Comparison of ENCODE assay signal across 10 cellular contexts in the genomic region with DNA sequence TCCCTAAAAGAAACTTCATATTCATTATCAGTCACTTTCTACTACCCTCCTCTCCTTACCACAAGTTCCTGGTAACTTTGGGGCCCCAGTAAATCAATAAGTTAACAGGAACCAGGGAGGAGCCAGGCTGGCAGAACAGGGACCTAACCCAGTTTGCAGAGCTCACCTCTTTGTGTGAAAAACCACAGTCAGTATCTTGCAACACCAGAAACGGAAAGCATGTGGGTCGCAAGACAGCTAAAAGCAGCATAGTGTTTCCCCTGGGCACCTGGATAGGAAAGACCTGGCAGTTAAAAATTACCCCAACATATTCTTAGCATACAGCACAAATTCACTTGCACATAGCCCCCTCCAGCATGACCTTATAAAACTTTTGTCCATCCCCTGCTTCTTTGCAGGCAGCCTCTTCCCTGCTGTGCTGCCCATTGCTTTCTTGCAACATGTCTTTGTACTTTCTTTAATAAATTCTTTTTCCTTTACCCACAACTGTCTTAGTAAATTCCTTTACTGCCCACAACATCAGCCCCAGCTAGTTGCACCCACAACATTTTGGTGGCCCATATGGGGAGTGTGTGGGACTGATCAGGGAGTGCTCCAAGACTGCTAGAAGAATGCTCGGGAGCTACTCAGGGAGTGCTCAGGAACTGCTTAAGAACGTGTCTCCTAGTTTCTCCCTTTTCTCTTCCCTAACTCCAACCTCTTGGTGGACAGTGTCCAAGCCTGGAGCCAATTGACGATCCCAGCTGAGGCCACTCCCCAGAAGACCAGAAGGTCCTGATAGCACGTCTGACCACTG.
DNase-seq lines count a peak whose midpoint lies in the region; ATAC-seq, FAIRE-seq and TF ChIP-seq lines count a peak whose summit lies in the region.
"Had no signal": no experiment of that assay in that cellular context is flagged by ENCODE, and none has a peak within 500 bp of the region (broad histone marks: within the 10 kb centered on the region; RNA-seq: fewer than 3 reads in every experiment).

No MANE protein-coding gene starts in this region.

- H3K9me2 ChIP-seq in SU-DHL-6 (replicated peaks; ENCODE audit: insufficient read depth, low read length) = no peaks in the 10 kb centered on the region

- H3K27me3 ChIP-seq in SU-DHL-6 (ENCODE audit: low read length) (no peaks in the 10 kb centered on the region), small intestine (ENCODE audit: control insufficient read depth in 2 of 2, insufficient read depth in 2 of 2, low read length in 2 of 2) (no peaks in the 10 kb centered on the region), A673 (replicated peaks; ENCODE audit: insufficient read depth, low read depth, low read length, poor library complexity) (no peaks in the 10 kb centered on the region), WERI-Rb-1 (ENCODE audit: insufficient read depth, low read depth, severe bottlenecking) (peaks cover 52% of the 10 kb centered on the region)

- FAIRE-seq in small intestine (lab: Jason Lieb, UNC) = no peak

- no peak overlapping the region for H3K27ac Mint-ChIP-seq in glutamatergic neuron (ENCODE audit: unreplicated experiment)
- H3K27ac Mint-ChIP-seq: brain had no signal

- no peaks in the 10 kb centered on the region for H4K20me1 ChIP-seq in SU-DHL-6 (ENCODE audit: low read depth, low read length)

- no peaks in the 10 kb centered on the region for H3F3A ChIP-seq in SU-DHL-6 (ENCODE audit: insufficient read depth)

- H2AFZ ChIP-seq in SU-DHL-6 (ENCODE audit: low read depth, low read length, severe bottlenecking) = no peak overlapping the region

- no peak overlapping the region for H3K4me3 Mint-ChIP-seq in glutamatergic neuron (ENCODE audit: unreplicated experiment)
- H3K4me3 Mint-ChIP-seq: brain had no signal

- peak overlapping the region; percentile 35 for H3K4me2 ChIP-seq in SU-DHL-6 (ENCODE audit: low read depth, low read length, poor library complexity, severe bottlenecking)

- peaks cover 1% of the 10 kb centered on the region for H3K9me3 Mint-ChIP-seq in glutamatergic neuron (ENCODE audit: unreplicated experiment)

- no peaks in the 10 kb centered on the region for H3K36me3 ChIP-seq in SU-DHL-6 (ENCODE audit: low read length)
- H3K36me3 ChIP-seq in small intestine (ENCODE audit: control insufficient read depth in 2 of 2, insufficient read depth in 2 of 2, low read length in 2 of 2) = no peaks in the 10 kb centered on the region
- H3K36me3 ChIP-seq in A673 (ENCODE audit: insufficient read depth, low read length, poor library complexity, severe bottlenecking) = no peaks in the 10 kb centered on the region
- H3K36me3 ChIP-seq in WERI-Rb-1 = no peaks in the 10 kb centered on the region
- H3K36me3 ChIP-seq: lower lobe of right lung had no signal

- POLR2A ChIA-PET in A673 (lab: Charles Lee; ENCODE audit: low non-redundant PET) = no interaction called here

- no peaks in the 10 kb centered on the region for H3K9me3 ChIP-seq in SU-DHL-6 (ENCODE audit: insufficient read depth, low read length)
- H3K9me3 ChIP-seq in small intestine (ENCODE audit: control insufficient read depth, low read depth) = no peaks in the 10 kb centered on the region
- no peaks in the 10 kb centered on the region for H3K9me3 ChIP-seq in A673 (ENCODE audit: low read depth, low read length, poor library complexity, severe bottlenecking)
- H3K9me3 ChIP-seq in WERI-Rb-1 (ENCODE audit: severe bottlenecking) = no peaks in the 10 kb centered on the region
- H3K9me3 ChIP-seq: lower lobe of right lung had no signal

- H3K4me1 Mint-ChIP-seq in glutamatergic neuron (ENCODE audit: low read depth, unreplicated experiment) = no peaks in the 10 kb centered on the region
- H3K4me1 Mint-ChIP-seq: brain had no signal

- TF ChIP-seq CTCF in SU-DHL-6 (IDR thresholded peaks at IDR 0.05; ENCODE audit: insufficient read depth, low read length, poor library complexity, severe bottlenecking) (no peak), glutamatergic neuron (IDR thresholded peaks at IDR 0.05; ENCODE audit: partially characterized antibody, unreplicated experiment) (no peak), A673 (conservative IDR thresholded peaks at IDR 0.05; ENCODE audit: low read depth, low read length) (no peak), WERI-Rb-1 (IDR thresholded peaks at IDR 0.05; ENCODE audit: low read depth, low read length) (no peak)

- peak; percentile 76 for ATAC-seq in GM19035 (IDR thresholded peaks at IDR 0.05; ENCODE audit: unreplicated experiment)
- peak; percentile 81 for ATAC-seq in HG02938 (IDR thresholded peaks at IDR 0.05; ENCODE audit: unreplicated experiment)

- no peak overlapping the region for H3K9ac ChIP-seq in SU-DHL-6 (ENCODE audit: low read length)

- H3K36me3 Mint-ChIP-seq in glutamatergic neuron (ENCODE audit: unreplicated experiment) = no peaks in the 10 kb centered on the region
- H3K36me3 Mint-ChIP-seq: brain had no signal

- CTCF ChIA-PET in A673 (lab: Charles Lee) = no interaction called here

- intact Hi-C loops in A673 (cut with micrococcal nuclease; ENCODE audit: unreplicated experiment) = no loop called here

- DNase-seq in small intestine = peak; percentile 38
- DNase-seq in iPS-NIHi11 (ENCODE audit: low spot score) = no peak
- DNase-seq in glutamatergic neuron = no peak
- DNase-seq in A673 (ENCODE audit: low spot score) = no peak
- DNase-seq in WERI-Rb-1 = no peak
- DNase-seq: lower lobe of right lung had no signal

- 74 to 76% (median 74%) methylated on average over 6 of the region's 6 CpGs for WGBS in small intestine, 3 donors

- BruUV-seq in A673 (replicated peaks; lab: Mats Ljungman, UMichigan) = no TSS peak

- no peaks in the 10 kb centered on the region for H3K27me3 Mint-ChIP-seq in glutamatergic neuron (ENCODE audit: unreplicated experiment)

- no peaks in the 10 kb centered on the region for H3K4me1 ChIP-seq in small intestine (ENCODE audit: control insufficient read depth in 2 of 2, insufficient read depth in 1 of 2, low read depth in 1 of 2, low read length in 1 of 2)
- no peaks in the 10 kb centered on the region for H3K4me1 ChIP-seq in A673 (ENCODE audit: insufficient read depth, low read length, poor library complexity, severe bottlenecking)
- H3K4me1 ChIP-seq: lower lobe of right lung had no signal

- H3K79me2 ChIP-seq in SU-DHL-6 (ENCODE audit: insufficient read depth, low read length) = no peaks in the 10 kb centered on the region

- H3K27ac ChIP-seq in SU-DHL-6 (ENCODE audit: low read depth, low read length) = peak overlapping the region; percentile 54; the same call in 1 of the 2 replicates
- no peak overlapping the region for H3K27ac ChIP-seq in small intestine (ENCODE audit: low read depth in 1 of 2, low read length in 1 of 2)
- no peak overlapping the region for H3K27ac ChIP-seq in A673 (ENCODE audit: low read depth, low read length, poor library complexity, severe bottlenecking)
- H3K27ac ChIP-seq in WERI-Rb-1 = no peak overlapping the region
- H3K27ac ChIP-seq: lower lobe of right lung had no signal

- H3K4me3 ChIP-seq in SU-DHL-6 (ENCODE audit: insufficient read depth, low read length, poor library complexity, severe bottlenecking) (no peak overlapping the region), small intestine (ENCODE audit: low read depth in 1 of 2, low read length in 2 of 2) (no peak overlapping the region), A673 (ENCODE audit: low read depth, low read length, poor library complexity, severe bottlenecking) (no peak overlapping the region), WERI-Rb-1 (ENCODE audit: low read depth, low read length) (no peak overlapping the region)
- H3K4me3 ChIP-seq: lower lobe of right lung had no signal
